ENCODE assay signal across 8 cellular contexts in the genomic region with DNA sequence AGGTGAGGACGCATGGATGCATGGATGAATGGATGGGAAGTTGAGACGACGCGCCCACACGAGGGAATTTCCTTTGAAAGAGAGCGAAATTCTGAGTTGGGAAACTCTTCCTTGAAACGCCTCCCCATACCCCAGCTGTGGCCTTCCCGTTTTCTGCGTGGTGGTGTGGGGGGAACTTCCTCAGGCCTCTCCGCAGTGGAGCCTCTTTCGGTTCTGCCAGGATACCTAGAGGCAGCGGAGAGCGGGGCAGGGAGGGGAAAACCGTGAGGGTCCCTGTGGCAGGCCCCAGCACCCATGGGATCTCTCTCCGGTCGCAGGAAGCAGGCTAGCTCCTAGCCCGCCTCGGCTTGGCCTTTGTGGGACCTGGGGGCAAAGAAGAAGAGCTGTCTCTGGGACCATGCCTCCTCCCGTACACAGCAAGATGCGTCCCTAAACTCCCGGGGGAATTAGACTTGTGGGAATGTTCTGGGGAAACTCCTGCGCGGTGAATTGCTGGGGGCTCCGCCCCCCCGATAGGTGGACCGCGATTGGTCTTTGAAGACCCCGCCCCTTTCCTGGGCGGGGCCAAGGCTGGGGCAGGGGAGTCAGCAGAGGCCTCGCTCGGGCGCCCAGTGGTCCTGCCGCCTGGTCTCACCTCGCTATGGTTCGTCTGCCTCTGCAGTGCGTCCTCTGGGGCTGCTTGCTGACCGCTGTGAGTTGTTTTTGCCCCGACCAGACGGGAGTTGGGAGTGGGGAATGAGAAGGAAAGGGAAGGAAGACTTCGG. TPM values are rescaled to one million over a fixed set of nuclear protein-coding genes. Genes with fewer than 3 reads are reported as not detected.
A peak's percentile ranks its signal among the peaks of the same experiment; 100 is the strongest.
DNase-seq lines count a peak whose midpoint lies in the region; ATAC-seq and TF ChIP-seq lines count a peak whose summit lies in the region.

A gene (plus strand): TSS at position 611 of the 764 bp plus-strand sequence. CDS start 30 bp downstream, at position 641.

- H3K36me3 ChIP-seq in SK-N-SH (replicated peaks in 1 of 2; ENCODE audit: control insufficient read depth in 1 of 2, insufficient read depth in 2 of 2, low read length in 1 of 2) (no peaks in the 10 kb centered on the region), suprapubic skin (peaks cover 8% of the 10 kb centered on the region)

- H3F3A ChIP-seq in SK-N-SH (replicated peaks; ENCODE audit: insufficient read depth): no peaks in the 10 kb centered on the region

- CTCF ChIA-PET in SK-N-SH (lab: Yijun Ruan, JAX) (no interaction called here), RWPE1 (lab: Yijun Ruan, JAX) (interaction anchor here (0.6 to 2.0 kb wide), 5 partner anchors 34 to 231 kb away, joined by 3 to 7 read pairs (median 4); no protein-coding TSS in a partner anchor)
- CTCF ChIA-PET in activated naive CD4-positive, alpha-beta T cell treated with anti-CD3 and anti-CD28 coated beads, Interleukin-2, amount 10 ng/mL, durations not matched to agents 7 days and 5 days (lab: Charles Lee): no interaction called here

- no peaks in the 10 kb centered on the region for H3K36me3 Mint-ChIP-seq in activated naive CD4-positive, alpha-beta T cell treated with anti-CD3 and anti-CD28 coated beads, Interleukin-2, amount 10 ng/mL, durations not matched to agents 7 days and 5 days
- no peaks in the 10 kb centered on the region for H3K36me3 Mint-ChIP-seq in osteocyte (ENCODE audit: unreplicated experiment)

- H3K27me3 ChIP-seq in SK-N-SH (ENCODE audit: insufficient read depth): 0 out of 2 replicates have a peak, but pooled peaks cover 5% of the 10 kb centered on the region
- H3K27me3 ChIP-seq in suprapubic skin: no peaks in the 10 kb centered on the region

- H3K9me3 ChIP-seq in SK-N-SH: no peaks in the 10 kb centered on the region
- no peaks in the 10 kb centered on the region for H3K9me3 ChIP-seq in suprapubic skin

- H3K4me1 ChIP-seq in SK-N-SH (ENCODE audit: control insufficient read depth in 1 of 2, insufficient read depth in 2 of 2, low read depth in 1 of 2, low read length in 1 of 2) (peaks cover 2 to 11% of the 10 kb centered on the region in 2 experiments; a peak in 2 of 4 replicates), suprapubic skin (peaks cover 31% of the 10 kb centered on the region)

- DNase-seq in SK-N-SH (peak; percentile 66), RWPE1 (ENCODE audit: low spot score) (peak; percentile 100), globus pallidus (ENCODE audit: low spot score) (peak; percentile 65), osteocyte (ENCODE audit: extremely low spot score, unreplicated experiment) (no peak), suprapubic skin (ENCODE audit: low spot score in 2 of 2) (peak; percentile 87 to 92)
- DNase-seq in activated naive CD4-positive, alpha-beta T cell treated with anti-CD3 and anti-CD28 coated beads, Interleukin-2, amount 10 ng/mL, durations not matched to agents 7 days and 5 days: peak; percentile 72

- POLR2A ChIA-PET in SK-N-SH (lab: Yijun Ruan, JAX): no interaction called here
- POLR2A ChIA-PET in RWPE1 (lab: Yijun Ruan, JAX; ENCODE audit: low non-redundant PET): no interaction called here

- no peak for ATAC-seq in SK-N-SH treated with all-trans-retinoic acid at 6 μM for 48 hours
- peak; percentile 61 for ATAC-seq in HG03066 (IDR thresholded peaks at IDR 0.05; ENCODE audit: low read depth, unreplicated experiment)

- no peaks in the 10 kb centered on the region for H3K9me2 ChIP-seq in SK-N-SH

- H2AFZ ChIP-seq in SK-N-SH (ENCODE audit: low read depth): no peak within 1 kb of the TSS

- no peak within 1 kb of the TSS for H3K4me3 ChIP-seq in SK-N-SH (ENCODE audit: low read depth in 2 of 2, low read length in 1 of 2)
- peak within 1 kb of the TSS; percentile 47 for H3K4me3 ChIP-seq in suprapubic skin

- no peak within 1 kb of the TSS for H3K9ac ChIP-seq in SK-N-SH

- 82% methylated on average over 36 of the region's 40 CpGs for WGBS in SK-N-SH (ENCODE audit: low lambda C conversion rate)
- 6% methylated on average over 23 of the region's 40 CpGs for WGBS in suprapubic skin

- H3K27me3 Mint-ChIP-seq in activated naive CD4-positive, alpha-beta T cell treated with anti-CD3 and anti-CD28 coated beads, Interleukin-2, amount 10 ng/mL, durations not matched to agents 7 days and 5 days: peaks cover 53% of the 10 kb centered on the region
- H3K27me3 Mint-ChIP-seq in osteocyte (ENCODE audit: unreplicated experiment): peaks cover 44% of the 10 kb centered on the region

- TF ChIP-seq POLR2A in suprapubic skin (IDR thresholded peaks at IDR 0.05): peak in 1 of 2 donors; percentile 40

- H3K4me3 Mint-ChIP-seq in activated naive CD4-positive, alpha-beta T cell treated with anti-CD3 and anti-CD28 coated beads, Interleukin-2, amount 10 ng/mL, durations not matched to agents 7 days and 5 days: peak within 1 kb of the TSS; percentile 79
- H3K4me3 Mint-ChIP-seq in osteocyte (ENCODE audit: unreplicated experiment): peak within 1 kb of the TSS; percentile 75

- H3K9me3 Mint-ChIP-seq in activated naive CD4-positive, alpha-beta T cell treated with anti-CD3 and anti-CD28 coated beads, Interleukin-2, amount 10 ng/mL, durations not matched to agents 7 days and 5 days: no peaks in the 10 kb centered on the region
- no peaks in the 10 kb centered on the region for H3K9me3 Mint-ChIP-seq in osteocyte (ENCODE audit: unreplicated experiment)

- no peak within 1 kb of the TSS for H3K27ac ChIP-seq in SK-N-SH (ENCODE audit: low read depth in 2 of 2, low read length in 1 of 2)
- H3K27ac ChIP-seq in RWPE1: peak within 1 kb of the TSS; percentile 66
- H3K27ac ChIP-seq in suprapubic skin: peak within 1 kb of the TSS; percentile 43

- peak within 1 kb of the TSS; percentile 52 for H3K27ac Mint-ChIP-seq in activated naive CD4-positive, alpha-beta T cell treated with anti-CD3 and anti-CD28 coated beads, Interleukin-2, amount 10 ng/mL, durations not matched to agents 7 days and 5 days
- peak within 1 kb of the TSS; percentile 71 for H3K27ac Mint-ChIP-seq in osteocyte (ENCODE audit: unreplicated experiment)

- no peak for TF ChIP-seq RAD21 in SK-N-SH (IDR thresholded peaks at IDR 0.05; ENCODE audit: low read length)

- TF ChIP-seq EP300 in SK-N-SH (IDR thresholded peaks at IDR 0.05; ENCODE audit: borderline replicate concordance in 1 of 2, low read depth in 1 of 2, low read length in 1 of 2) (no peak), suprapubic skin (IDR thresholded peaks at IDR 0.05) (no peak)

- no peak within 1 kb of the TSS for H3K4me2 ChIP-seq in SK-N-SH

- H3K4me1 Mint-ChIP-seq in activated naive CD4-positive, alpha-beta T cell treated with anti-CD3 and anti-CD28 coated beads, Interleukin-2, amount 10 ng/mL, durations not matched to agents 7 days and 5 days: peaks cover 25% of the 10 kb centered on the region
- H3K4me1 Mint-ChIP-seq in osteocyte (ENCODE audit: unreplicated experiment): peaks cover 7% of the 10 kb centered on the region

- TF ChIP-seq CTCF in SK-N-SH (IDR thresholded peaks at IDR 0.05): no peak
- TF ChIP-seq CTCF in RWPE1 (conservative IDR thresholded peaks at IDR 0.05; ENCODE audit: low read depth): no peak
- no peak for TF ChIP-seq CTCF in osteocyte (IDR thresholded peaks at IDR 0.05)
- TF ChIP-seq CTCF in suprapubic skin (IDR thresholded peaks at IDR 0.05): no peak

- no peaks in the 10 kb centered on the region for H4K20me1 ChIP-seq in SK-N-SH (ENCODE audit: insufficient read depth)

- H3K79me2 ChIP-seq in SK-N-SH (ENCODE audit: insufficient read depth): no peaks in the 10 kb centered on the region

TF ChIP-seq in SK-N-SH, 30 proteins besides CTCF, POLR2A, EP300 and RAD21:
- TF ChIP-seq SMC3 (IDR thresholded peaks at IDR 0.05; ENCODE audit: low read depth, low read length) (no peak), RFX5 (IDR thresholded peaks at IDR 0.05; ENCODE audit: low read length) (no peak), RXRA (IDR thresholded peaks at IDR 0.05; ENCODE audit: borderline replicate concordance, low read depth) (no peak)

TF ChIP-seq in SK-N-SH treated with all-trans-retinoic acid at 6 μM for 48 hours, 23 proteins besides CTCF, POLR2A, EP300 and RAD21 (continues in another document):
- TF ChIP-seq ISL1 (CRISPR knock-in tag; IDR thresholded peaks at IDR 0.05) (no peak), PPARA (CRISPR knock-in tag; IDR thresholded peaks at IDR 0.05; ENCODE audit: borderline replicate concordance) (no peak), ZNF8 (CRISPR knock-in tag; IDR thresholded peaks at IDR 0.05) (no peak), ARNTL (CRISPR knock-in tag; IDR thresholded peaks at IDR 0.05; ENCODE audit: borderline replicate concordance, low read depth) (no peak), ZNF565 (CRISPR knock-in tag; conservative IDR thresholded peaks at IDR 0.05; ENCODE audit: low read depth) (no peak)
- TF ChIP-seq, protein P1, sequence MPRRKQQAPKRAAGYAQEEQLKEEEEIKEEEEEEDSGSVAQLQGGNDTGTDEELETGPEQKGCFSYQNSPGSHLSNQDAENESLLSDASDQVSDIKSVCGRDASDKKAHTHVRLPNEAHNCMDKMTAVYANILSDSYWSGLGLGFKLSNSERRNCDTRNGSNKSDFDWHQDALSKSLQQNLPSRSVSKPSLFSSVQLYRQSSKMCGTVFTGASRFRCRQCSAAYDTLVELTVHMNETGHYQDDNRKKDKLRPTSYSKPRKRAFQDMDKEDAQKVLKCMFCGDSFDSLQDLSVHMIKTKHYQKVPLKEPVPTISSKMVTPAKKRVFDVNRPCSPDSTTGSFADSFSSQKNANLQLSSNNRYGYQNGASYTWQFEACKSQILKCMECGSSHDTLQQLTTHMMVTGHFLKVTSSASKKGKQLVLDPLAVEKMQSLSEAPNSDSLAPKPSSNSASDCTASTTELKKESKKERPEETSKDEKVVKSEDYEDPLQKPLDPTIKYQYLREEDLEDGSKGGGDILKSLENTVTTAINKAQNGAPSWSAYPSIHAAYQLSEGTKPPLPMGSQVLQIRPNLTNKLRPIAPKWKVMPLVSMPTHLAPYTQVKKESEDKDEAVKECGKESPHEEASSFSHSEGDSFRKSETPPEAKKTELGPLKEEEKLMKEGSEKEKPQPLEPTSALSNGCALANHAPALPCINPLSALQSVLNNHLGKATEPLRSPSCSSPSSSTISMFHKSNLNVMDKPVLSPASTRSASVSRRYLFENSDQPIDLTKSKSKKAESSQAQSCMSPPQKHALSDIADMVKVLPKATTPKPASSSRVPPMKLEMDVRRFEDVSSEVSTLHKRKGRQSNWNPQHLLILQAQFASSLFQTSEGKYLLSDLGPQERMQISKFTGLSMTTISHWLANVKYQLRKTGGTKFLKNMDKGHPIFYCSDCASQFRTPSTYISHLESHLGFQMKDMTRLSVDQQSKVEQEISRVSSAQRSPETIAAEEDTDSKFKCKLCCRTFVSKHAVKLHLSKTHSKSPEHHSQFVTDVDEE (CRISPR knock-in tag; IDR thresholded peaks at IDR 0.05): no peak

RNA-seq across cellular contexts. Expression of the gene that starts here (rescaled TPM):
- not detected in 2 replicates for polyA plus RNA-seq in SK-N-SH (2012; rRNA removed)
- 0.01 TPM in 1 of 2 replicates, not detected in the other for polyA plus RNA-seq in SK-N-SH (2012; cell fraction: cytosol; rRNA removed)
- polyA plus RNA-seq in SK-N-SH (2012; cell fraction: nucleus; rRNA removed): 0.08 TPM in 1 of 2 replicates, not detected in the other
- total RNA-seq in osteocyte (1.6 and 2.2 TPM in 2 replicates), suprapubic skin (10 to 100 TPM; 12.9 to 30.6 (median 17.2) TPM)

Comparison
In these comparisons a context has a peak if more than half of its experiments do, and no peak if none do; other contexts are left out.
1. Peak in DNase-seq in SK-N-SH; RNA of the gene not detected or under 1 TPM.
2. H3K27ac ChIP-seq: peak in RWPE1 (single experiment) and suprapubic skin (single experiment); none in SK-N-SH (0 of 2).